ENCODE assay signal across 17 cellular contexts in the genomic region with DNA sequence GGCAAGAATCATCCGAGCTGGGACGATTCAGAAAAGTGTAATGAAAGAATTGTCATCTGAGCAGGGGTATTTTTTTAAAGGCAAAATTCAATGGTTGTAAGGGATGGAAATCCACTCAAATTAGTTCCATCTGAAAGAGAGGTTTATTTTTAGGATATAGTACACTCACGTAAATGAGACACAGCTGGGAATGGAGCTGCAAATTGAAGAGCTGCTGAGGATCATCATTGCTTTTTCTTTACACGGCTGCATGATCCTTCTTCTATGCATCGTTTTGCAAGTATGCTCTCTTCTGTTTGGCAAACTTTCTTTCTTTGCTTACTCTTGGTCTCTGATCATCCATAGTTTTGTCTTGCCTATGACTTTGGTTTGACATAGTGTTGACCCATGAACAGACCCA.
"Had no signal": no experiment of that assay in that cellular context is flagged by ENCODE, and none has a peak within 500 bp of the region (broad histone marks: within the 10 kb centered on the region; RNA-seq: fewer than 3 reads in every experiment).

No MANE protein-coding gene starts in this region.

- H3K9me3 ChIP-seq: esophagus squamous epithelium, prostate gland, tibial artery had no signal

- H3K4me1 ChIP-seq: esophagus squamous epithelium, prostate gland, tibial artery had no signal

- ATAC-seq: left ventricle myocardium superior; natural killer cell treated with Interleukin-12 subunit alpha and Interleukin-12 subunit beta and Interleukin-15 and Interleukin-18, amount 100 ng/mL, for 72 hours had no signal

- H3K27me3 ChIP-seq: esophagus squamous epithelium, tibial artery had no signal

- H3K36me3 ChIP-seq: esophagus squamous epithelium, prostate gland, tibial artery had no signal

- H3K4me3 ChIP-seq: coronary artery, esophagus squamous epithelium, prostate gland, tibial artery had no signal

- H3K27ac ChIP-seq: coronary artery, esophagus squamous epithelium, prostate gland, tibial artery had no signal

- DNase-seq: activated CD4-positive, alpha-beta memory T cell treated with anti-CD3 and anti-CD28 coated beads for 36 hours; activated CD4-positive, alpha-beta T cell treated with anti-CD3 and anti-CD28 coated beads for 4 hours; activated CD4-positive, CD25-positive, alpha-beta regulatory T cell; activated naive CD4-positive, alpha-beta T cell treated with anti-CD3 and anti-CD28 coated beads for 36 hours; activated naive CD8-positive, alpha-beta T cell treated with anti-CD3 and anti-CD28 coated beads, Interleukin-2, amount 10 ng/mL, durations not matched to agents 7 days and 5 days; activated T-cell treated with anti-CD3 and anti-CD28 coated beads, Interleukin-2, amount 50 U/mL, for 48 hours; amygdala; esophagus squamous epithelium; head of caudate nucleus; left ventricle myocardium superior; mammary epithelial cell; stimulated activated CD4-positive, alpha-beta T cell treated with anti-CD3 and anti-CD28 coated beads, Interleukin-4, amount 100 ng/mL, for 24 hours; substantia nigra; tibial artery had no signal
